19 cellular contexts compared by ENCODE assay signal in genomic region chr5:168899673-168900072, GRCh38.
"Had no signal": no experiment of that assay in that cellular context is flagged by ENCODE, and none has a peak within 500 bp of the region (broad histone marks: within the 10 kb centered on the region; RNA-seq: fewer than 3 reads in every experiment).

No MANE protein-coding gene starts in this region.

- H3K4me1 ChIP-seq: lower lobe of right lung, psoas muscle, sigmoid colon, testis, tibial artery had no signal

- H3K36me3 Mint-ChIP-seq: stimulated activated memory B cell treated with anti-CD40 and anti-IgM and Interleukin-4, amounts not matched to agents 10 μg/mL and 1 μg/mL and 100 μg/mL, for 72 hours had no signal

- H3K9me3 Mint-ChIP-seq: nephron, type B pancreatic cell had no signal

- H3K9me3 ChIP-seq: lower lobe of right lung, ovary, psoas muscle, sigmoid colon, testis, tibial artery had no signal

- H3K27ac Mint-ChIP-seq: nephron; stimulated activated memory B cell treated with anti-CD40 and anti-IgM and Interleukin-4, amounts not matched to agents 10 μg/mL and 1 μg/mL and 100 μg/mL, for 72 hours; type B pancreatic cell had no signal

- H3K4me3 Mint-ChIP-seq: nephron; stimulated activated memory B cell treated with anti-CD40 and anti-IgM and Interleukin-4, amounts not matched to agents 10 μg/mL and 1 μg/mL and 100 μg/mL, for 72 hours; type B pancreatic cell had no signal

- DNase-seq: dorsolateral prefrontal cortex; effector CD4-positive, alpha-beta T cell; hypothalamus; left ventricle myocardium superior; lower lobe of right lung; occipital lobe; ovary; posterior cingulate gyrus; psoas muscle; right cardiac atrium; sigmoid colon; stimulated activated CD4-positive, alpha-beta T cell treated with anti-CD3 and anti-CD28 coated beads, Interleukin-4, amount 100 ng/mL, for 4 hours; stimulated activated naive CD8-positive, alpha-beta T cell treated with anti-CD3 and anti-CD28 coated beads, Interleukin-15, Interleukin-2, amounts not matched to agents 100 U/mL and 50 U/mL, for 24 hours; substantia nigra; testis; tibial artery had no signal

- H3K27me3 ChIP-seq: ovary, sigmoid colon, testis, tibial artery had no signal

- H3K4me1 Mint-ChIP-seq: stimulated activated memory B cell treated with anti-CD40 and anti-IgM and Interleukin-4, amounts not matched to agents 10 μg/mL and 1 μg/mL and 100 μg/mL, for 72 hours had no signal

- H3K4me3 ChIP-seq: dorsolateral prefrontal cortex, lower lobe of right lung, ovary, psoas muscle, sigmoid colon, testis, tibial artery had no signal

- ATAC-seq: left ventricle myocardium superior; lower lobe of right lung; psoas muscle; right cardiac atrium; stimulated activated memory B cell treated with anti-CD40 and anti-IgM and Interleukin-4, amounts not matched to agents 10 μg/mL and 1 μg/mL and 100 μg/mL, for 72 hours; stimulated activated naive CD8-positive, alpha-beta T cell treated with anti-CD3 and anti-CD28 coated beads, Interleukin-15, Interleukin-2, amounts not matched to agents 100 U/mL and 50 U/mL, for 24 hours had no signal

- H3K36me3 ChIP-seq: lower lobe of right lung, ovary, sigmoid colon, tibial artery had no signal

- H3K27ac ChIP-seq: dorsolateral prefrontal cortex, lower lobe of right lung, ovary, psoas muscle, sigmoid colon, testis, tibial artery had no signal
